9 cellular contexts compared by ENCODE assay signal in the genomic region with DNA sequence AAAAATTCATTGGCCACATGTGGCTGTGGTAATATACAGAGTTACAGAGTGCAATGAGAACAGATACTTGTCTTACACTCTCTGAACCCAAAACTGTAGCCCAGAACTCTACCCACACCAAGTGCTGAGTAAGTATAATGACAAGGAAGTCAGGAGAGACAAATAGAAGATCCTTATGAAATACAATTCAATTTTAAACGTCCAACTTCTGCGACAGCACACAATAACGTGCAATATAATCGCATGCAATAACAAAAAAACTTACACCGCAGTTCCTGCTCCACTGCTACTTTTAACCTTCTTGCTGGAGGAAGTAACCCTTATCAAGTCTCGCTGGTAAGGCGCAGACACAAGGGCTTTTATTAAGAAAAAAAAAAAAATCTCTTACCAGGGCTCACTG. TPM values are rescaled to one million over a fixed set of nuclear protein-coding genes. Genes with fewer than 3 reads are reported as not detected.
DNase-seq lines count a peak whose midpoint lies in the region; ATAC-seq, FAIRE-seq and TF ChIP-seq lines count a peak whose summit lies in the region.
"Had no signal": no experiment of that assay in that cellular context is flagged by ENCODE, and none has a peak within 500 bp of the region (broad histone marks: within the 10 kb centered on the region; RNA-seq: fewer than 3 reads in every experiment).

No MANE protein-coding gene starts in this region.

- H3K9me3 ChIP-seq in Karpas-422 (ENCODE audit: low read length) (no peaks in the 10 kb centered on the region), body of pancreas (no peaks in the 10 kb centered on the region), mononuclear cell (ENCODE audit: low read depth, low read length) (no peaks in the 10 kb centered on the region)

- no peaks in the 10 kb centered on the region for H3K27me3 ChIP-seq in Karpas-422 (ENCODE audit: low read length)
- H3K27me3 ChIP-seq in body of pancreas: no peaks in the 10 kb centered on the region
- no peaks in the 10 kb centered on the region for H3K27me3 ChIP-seq in mononuclear cell (ENCODE audit: insufficient read depth, low read length)

- no peaks in the 10 kb centered on the region for H3K9me2 ChIP-seq in Karpas-422 (replicated peaks; ENCODE audit: insufficient read depth, low read length)

- TF ChIP-seq POLR2A in body of pancreas (IDR thresholded peaks at IDR 0.05): no peak

- no peak for DNase-seq in AG09309 (ENCODE audit: low read depth)
- DNase-seq in Karpas-422: peak; percentile 68
- DNase-seq in body of pancreas: no peak
- no peak for DNase-seq in AG08396 (ENCODE audit: low spot score)
- no peak for DNase-seq in RCC 7860 (ENCODE audit: low spot score)
- no peak for DNase-seq in urothelium cell line (ENCODE audit: low spot score)

- intact Hi-C loops in body of pancreas (cut with DNase I): no loop called here

- peak overlapping the region; percentile 93 for H3K9ac ChIP-seq in Karpas-422 (ENCODE audit: low read length)

- peak overlapping the region; percentile 52 for H3K27ac ChIP-seq in Karpas-422 (ENCODE audit: low read length)
- H3K27ac ChIP-seq in body of pancreas: peak overlapping the region in 2 of 4 donors; percentile 84 to 86

- no peak overlapping the region for H2AFZ ChIP-seq in Karpas-422 (ENCODE audit: low read length)

- peak overlapping the region; percentile 87 for H3K4me2 ChIP-seq in Karpas-422 (ENCODE audit: low read depth, low read length, poor library complexity, severe bottlenecking)

- no peak for TF ChIP-seq CTCF in AG09309 (IDR thresholded peaks at IDR 0.05; ENCODE audit: control insufficient read depth, insufficient read depth, low read depth, low read length, missing control alignments)
- no peak for TF ChIP-seq CTCF in body of pancreas (IDR thresholded peaks at IDR 0.05)

- no peak for FAIRE-seq in RCC 7860 (lab: Jason Lieb, UNC)
- FAIRE-seq in urothelium cell line (lab: Jason Lieb, UNC): no peak
- FAIRE-seq: GM18507 had no signal

- H3K4me3 ChIP-seq in AG09309 (ENCODE audit: control insufficient read depth, low read depth, low read length) (peak overlapping the region; percentile 95), Karpas-422 (ENCODE audit: low read length) (peak overlapping the region; percentile 94), body of pancreas (peak overlapping the region; percentile 70 to 98), mononuclear cell (ENCODE audit: low read length) (peak overlapping the region; percentile 98)

- peaks cover 65% of the 10 kb centered on the region for H3K79me2 ChIP-seq in Karpas-422 (ENCODE audit: low read length)

- no peak for ATAC-seq in body of pancreas
- ATAC-seq in HG03280 (IDR thresholded peaks at IDR 0.05; ENCODE audit: unreplicated experiment): no peak

- WGBS in body of pancreas, 2 donors: 16 to 26% methylated on average over 7 of the region's 7 CpGs

- peaks cover 12% of the 10 kb centered on the region; the same call in 1 of the 2 replicates for H4K20me1 ChIP-seq in Karpas-422 (ENCODE audit: insufficient read depth, low read depth, low read length)

- H3K4me1 ChIP-seq in Karpas-422 (ENCODE audit: low read length) (peaks cover 27% of the 10 kb centered on the region), body of pancreas (peaks cover 34% of the 10 kb centered on the region), mononuclear cell (ENCODE audit: insufficient read depth, low read length) (peaks cover 50% of the 10 kb centered on the region)

- peaks cover 14% of the 10 kb centered on the region; the same call in 1 of the 2 replicates for H3K36me3 ChIP-seq in Karpas-422 (ENCODE audit: insufficient read depth, low read length)
- no peaks in the 10 kb centered on the region for H3K36me3 ChIP-seq in body of pancreas (replicated peaks in 1 of 2; ENCODE audit: insufficient read depth in 1 of 2, low read depth in 2 of 2)

RNA-seq across cellular contexts. Expression of a gene that starts 0.9 kb away (rescaled TPM):
- total RNA-seq in Karpas-422 (2014; rRNA removed; shearing (Covaris generic); ENCODE audit: low replicate concordance): 71.6 and 119 TPM in 2 replicates
- total RNA-seq in body of pancreas (10 to 100 TPM; 11.5 to 28.0 TPM), mononuclear cell (14.2 TPM)

RNA-seq across cellular contexts. Expression of a gene that starts 33.3 kb away (rescaled TPM):
- total RNA-seq in Karpas-422 (2014; rRNA removed; shearing (Covaris generic); ENCODE audit: low replicate concordance): 0.14 TPM in 1 of 2 replicates, not detected in the other
- total RNA-seq in body of pancreas (not detected), mononuclear cell (not detected)

RNA-seq across cellular contexts. Expression of a gene that starts 41.3 kb away (rescaled TPM):
- total RNA-seq in Karpas-422 (2014; rRNA removed; shearing (Covaris generic); ENCODE audit: low replicate concordance): 62.7 and 109 TPM in 2 replicates
- total RNA-seq in body of pancreas (10 to 100 TPM; 20.8 to 25.4 TPM), mononuclear cell (18.4 TPM)
